ENCODE assay signal across 13 cellular contexts in the genomic region with DNA sequence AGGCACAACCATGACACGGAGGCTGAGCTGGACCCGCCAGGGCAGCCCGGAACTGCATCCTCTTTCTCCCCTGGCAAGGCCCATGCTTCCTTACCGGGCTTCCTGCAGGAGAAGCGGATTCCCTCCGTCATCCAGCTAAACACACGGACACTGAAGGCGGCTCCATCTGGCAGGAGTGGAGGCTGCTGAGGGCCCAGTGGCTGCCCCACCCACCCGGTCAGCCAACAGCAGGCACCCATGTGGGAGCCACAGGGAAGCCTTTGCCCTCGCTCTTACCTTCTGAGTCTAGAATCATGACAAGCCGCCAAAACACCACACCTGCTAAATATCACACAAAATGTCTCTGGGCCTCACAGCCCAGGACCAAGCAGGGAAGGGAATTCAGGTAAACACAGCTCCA.
DNase-seq lines count a peak whose midpoint lies in the region; ATAC-seq, FAIRE-seq and TF ChIP-seq lines count a peak whose summit lies in the region.
"Had no signal": no experiment of that assay in that cellular context is flagged by ENCODE, and none has a peak within 500 bp of the region (broad histone marks: within the 10 kb centered on the region; RNA-seq: fewer than 3 reads in every experiment).

No MANE protein-coding gene starts in this region.

- 2% methylated on average over 11 of the region's 11 CpGs for WGBS in K562 (ENCODE audit: insufficient coverage, low coverage, missing lambda C conversion rate)

- no peaks in the 10 kb centered on the region; the same call in 1 of the 2 replicates for H3K9me3 ChIP-seq in K562 (replicated peaks; ENCODE audit: control insufficient read depth, insufficient read depth, low read depth, low read length)
- H3K9me3 ChIP-seq in mucosa of descending colon: no peaks in the 10 kb centered on the region
- H3K9me3 ChIP-seq in upper lobe of right lung: peaks cover 5% of the 10 kb centered on the region
- H3K9me3 ChIP-seq: HAP-1 had no signal

- no peak overlapping the region for H3K27ac ChIP-seq in K562 (ENCODE audit: extremely low read depth, low read depth, low read length)
- H3K27ac ChIP-seq in upper lobe of right lung: no peak overlapping the region
- H3K27ac ChIP-seq: BLaER1 treated with 17β-estradiol and CSF1 and Interleukin-3, amounts not matched to agents 10 nM and 100 nM had no signal

- ATAC-seq in K562: no peak
- ATAC-seq in mucosa of descending colon: peak; percentile 20
- ATAC-seq in upper lobe of right lung: peak; percentile 42
- no peak for ATAC-seq in left lobe of liver
- ATAC-seq: CD8-positive, alpha-beta T cell; HepG2 had no signal

- peaks cover 8 to 18% of the 10 kb centered on the region in 2 experiments; a peak in 3 of 5 replicates for H3K27me3 ChIP-seq in K562 (ENCODE audit: control insufficient read depth in 2 of 2, insufficient read depth in 2 of 2, low read length in 2 of 2)
- no peaks in the 10 kb centered on the region for H3K27me3 ChIP-seq in upper lobe of right lung
- H3K27me3 ChIP-seq: BLaER1 treated with 17β-estradiol and CSF1 and Interleukin-3, amounts not matched to agents 10 nM and 100 nM had no signal

- FAIRE-seq in K562 (lab: Jason Lieb, UNC): no peak
- FAIRE-seq: GM12892, HepG2 had no signal

- CTCF ChIA-PET in K562 (lab: Yijun Ruan, JAX; ENCODE audit: low intra/inter-chr PET ratio): no interaction called here

- DNase-seq in Daoy (ENCODE audit: low read depth) (peak; percentile 59), K562 (ENCODE audit: extremely low read depth in 1 of 4, low spot score in 3 of 4) (no peak), mucosa of descending colon (no peak), upper lobe of right lung (no peak), left lobe of liver (ENCODE audit: low spot score) (no peak)
- DNase-seq in activated CD4-positive, alpha-beta T cell treated with anti-CD3 and anti-CD28 coated beads, Interleukin-2, amount 50 U/mL, for 4 hours: no peak
- DNase-seq: Calu3; CD8-positive, alpha-beta T cell; GDM1 had no signal

- no peak for TF ChIP-seq POLR2A in K562 (conservative IDR thresholded peaks at IDR 0.05)

- no peak for TF ChIP-seq EP300 in K562 (IDR thresholded peaks at IDR 0.05; ENCODE audit: low read length)

- TF ChIP-seq CTCF in K562 (IDR thresholded peaks at IDR 0.05 in 2 of 3, conservative IDR thresholded peaks at IDR 0.05 in 1 of 3; ENCODE audit: insufficient read depth in 2 of 3, low read depth in 1 of 3, low read length in 3 of 3) (no peak), mucosa of descending colon (IDR thresholded peaks at IDR 0.05) (no peak), upper lobe of right lung (IDR thresholded peaks at IDR 0.05) (no peak)

- H4K20me1 ChIP-seq in K562 (replicated peaks; ENCODE audit: control insufficient read depth, insufficient read depth, low read length): no peaks in the 10 kb centered on the region
- H4K20me1 ChIP-seq: BLaER1 treated with 17β-estradiol and CSF1 and Interleukin-3, amounts not matched to agents 10 nM and 100 nM had no signal

- no TSS peak for BruUV-seq in K562 (replicated peaks; lab: Mats Ljungman, UMichigan)

- H3K4me2 ChIP-seq in K562 (ENCODE audit: insufficient read depth, low read length): peak overlapping the region; percentile 8; the same call in 1 of the 2 replicates
- H3K4me2 ChIP-seq: BLaER1 treated with 17β-estradiol and CSF1 and Interleukin-3, amounts not matched to agents 10 nM and 100 nM had no signal

- 0 out of 2 replicates have a peak overlapping the region, but pooled peaks have one; percentile 16 for H2AFZ ChIP-seq in K562 (ENCODE audit: low read depth, low read length)

- intact Hi-C loops in K562 (cut with micrococcal nuclease) (no loop called here), mucosa of descending colon (cut with DNase I, micrococcal nuclease) (no loop called here), upper lobe of right lung (cut with DNase I) (no loop called here)

- no peaks in the 10 kb centered on the region for H3K4me1 ChIP-seq in K562 (replicated peaks in 1 of 2; ENCODE audit: control insufficient read depth in 2 of 2, insufficient read depth in 2 of 2, low read length in 2 of 2)
- no peaks in the 10 kb centered on the region for H3K4me1 ChIP-seq in mucosa of descending colon (ENCODE audit: low read depth)
- H3K4me1 ChIP-seq in upper lobe of right lung: no peaks in the 10 kb centered on the region
- H3K4me1 ChIP-seq: BLaER1 treated with 17β-estradiol and CSF1 and Interleukin-3, amounts not matched to agents 10 nM and 100 nM; HAP-1 had no signal

- in situ Hi-C loops in K562 (cut with MboI): no loop called here

- no peaks in the 10 kb centered on the region for H3K79me2 ChIP-seq in K562 (ENCODE audit: control insufficient read depth, insufficient read depth, low read length)

- H3K36me3 ChIP-seq in K562 (ENCODE audit: control insufficient read depth, insufficient read depth, low read length): no peaks in the 10 kb centered on the region
- H3K36me3 ChIP-seq in mucosa of descending colon (ENCODE audit: low read depth): no peaks in the 10 kb centered on the region
- no peaks in the 10 kb centered on the region for H3K36me3 ChIP-seq in upper lobe of right lung
- H3K36me3 ChIP-seq: BLaER1 treated with 17β-estradiol and CSF1 and Interleukin-3, amounts not matched to agents 10 nM and 100 nM; HAP-1 had no signal

- H3K9ac ChIP-seq in K562 (ENCODE audit: insufficient read depth in 1 of 2, low read depth in 2 of 2, low read length in 2 of 2): no peak overlapping the region
- H3K9ac ChIP-seq: BLaER1 treated with 17β-estradiol and CSF1 and Interleukin-3, amounts not matched to agents 10 nM and 100 nM had no signal

- no peak for TF ChIP-seq RAD21 in K562 (CRISPR knock-in tag; conservative IDR thresholded peaks at IDR 0.05 in 1 of 2, IDR thresholded peaks at IDR 0.05 in 1 of 2)

- H3K4me3 ChIP-seq in K562 (no peak overlapping the region), mucosa of descending colon (no peak overlapping the region), upper lobe of right lung (no peak overlapping the region)
- H3K4me3 ChIP-seq: BLaER1 treated with 17β-estradiol and CSF1 and Interleukin-3, amounts not matched to agents 10 nM and 100 nM; HAP-1 had no signal

- POLR2A ChIA-PET in K562 (lab: Yijun Ruan, JAX): interaction anchor here (1.0 kb wide), 1 partner anchor 9 kb away, joined by 3 read pairs; no protein-coding TSS in a partner anchor

- H3K9me1 ChIP-seq in K562 (ENCODE audit: control insufficient read depth, insufficient read depth, low read length): no peaks in the 10 kb centered on the region

TF ChIP-seq in K562, 482 proteins besides CTCF, POLR2A, EP300 and RAD21 (continues in another document):
- TF ChIP-seq FOXJ2 (tag; IDR thresholded peaks at IDR 0.05) (no peak), ZBED1 (IDR thresholded peaks at IDR 0.05) (no peak), NFIC (IDR thresholded peaks at IDR 0.05) (no peak)
- TF ChIP-seq, protein P1, sequence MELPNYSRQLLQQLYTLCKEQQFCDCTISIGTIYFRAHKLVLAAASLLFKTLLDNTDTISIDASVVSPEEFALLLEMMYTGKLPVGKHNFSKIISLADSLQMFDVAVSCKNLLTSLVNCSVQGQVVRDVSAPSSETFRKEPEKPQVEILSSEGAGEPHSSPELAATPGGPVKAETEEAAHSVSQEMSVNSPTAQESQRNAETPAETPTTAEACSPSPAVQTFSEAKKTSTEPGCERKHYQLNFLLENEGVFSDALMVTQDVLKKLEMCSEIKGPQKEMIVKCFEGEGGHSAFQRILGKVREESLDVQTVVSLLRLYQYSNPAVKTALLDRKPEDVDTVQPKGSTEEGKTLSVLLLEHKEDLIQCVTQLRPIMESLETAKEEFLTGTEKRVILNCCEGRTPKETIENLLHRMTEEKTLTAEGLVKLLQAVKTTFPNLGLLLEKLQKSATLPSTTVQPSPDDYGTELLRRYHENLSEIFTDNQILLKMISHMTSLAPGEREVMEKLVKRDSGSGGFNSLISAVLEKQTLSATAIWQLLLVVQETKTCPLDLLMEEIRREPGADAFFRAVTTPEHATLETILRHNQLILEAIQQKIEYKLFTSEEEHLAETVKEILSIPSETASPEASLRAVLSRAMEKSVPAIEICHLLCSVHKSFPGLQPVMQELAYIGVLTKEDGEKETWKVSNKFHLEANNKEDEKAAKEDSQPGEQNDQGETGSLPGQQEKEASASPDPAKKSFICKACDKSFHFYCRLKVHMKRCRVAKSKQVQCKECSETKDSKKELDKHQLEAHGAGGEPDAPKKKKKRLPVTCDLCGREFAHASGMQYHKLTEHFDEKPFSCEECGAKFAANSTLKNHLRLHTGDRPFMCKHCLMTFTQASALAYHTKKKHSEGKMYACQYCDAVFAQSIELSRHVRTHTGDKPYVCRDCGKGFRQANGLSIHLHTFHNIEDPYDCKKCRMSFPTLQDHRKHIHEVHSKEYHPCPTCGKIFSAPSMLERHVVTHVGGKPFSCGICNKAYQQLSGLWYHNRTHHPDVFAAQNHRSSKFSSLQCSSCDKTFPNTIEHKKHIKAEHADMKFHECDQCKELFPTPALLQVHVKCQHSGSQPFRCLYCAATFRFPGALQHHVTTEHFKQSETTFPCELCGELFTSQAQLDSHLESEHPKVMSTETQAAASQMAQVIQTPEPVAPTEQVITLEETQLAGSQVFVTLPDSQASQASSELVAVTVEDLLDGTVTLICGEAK (IDR thresholded peaks at IDR 0.05): no peak
- TF ChIP-seq, protein P1 (CRISPR knock-in tag; IDR thresholded peaks at IDR 0.05): no peak

Comparison
In these comparisons a context has a peak if more than half of its experiments do, and no peak if none do; other contexts are left out.
1. ATAC-seq: peak in mucosa of descending colon (single experiment) and upper lobe of right lung (single experiment); none in K562 (single experiment) and left lobe of liver (single experiment).